Comparison of ENCODE assay signal across 9 cellular contexts in the genomic region with DNA sequence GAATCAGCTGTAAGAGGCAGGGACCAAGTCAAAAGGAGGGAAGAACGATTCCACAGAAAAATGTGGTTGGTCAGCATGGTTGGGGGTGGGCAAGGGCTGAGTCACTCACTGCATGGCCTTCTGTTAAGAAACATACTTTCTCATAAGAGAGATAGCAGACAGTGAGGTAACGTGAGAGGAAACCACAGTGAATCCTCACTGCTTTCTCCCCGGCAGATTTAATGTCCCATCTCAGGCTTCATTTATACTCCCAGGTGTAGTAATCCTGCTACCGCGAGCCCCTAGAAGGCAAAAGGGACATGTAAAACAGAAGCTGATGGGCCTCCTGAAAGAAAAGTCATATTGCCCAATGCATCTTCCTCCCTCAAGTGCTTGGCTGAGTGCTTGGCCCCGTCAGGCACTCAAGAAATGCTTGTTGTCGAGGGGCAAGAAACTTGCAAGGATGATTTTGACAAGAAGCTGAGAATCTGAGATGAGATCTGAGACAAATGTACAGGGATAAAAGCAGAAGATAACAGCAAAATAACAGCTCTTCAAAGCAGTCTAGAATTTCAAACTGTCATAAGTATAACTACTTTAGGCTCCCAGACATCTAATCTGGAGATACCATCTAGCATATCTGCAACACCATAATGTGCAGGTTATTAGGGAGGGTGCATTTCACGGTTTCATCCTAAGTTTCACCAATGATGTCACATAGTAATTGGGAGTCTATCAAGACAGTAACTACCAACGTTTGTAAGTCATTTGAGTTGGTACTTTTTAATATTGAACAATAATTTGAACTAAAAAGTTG. TPM values are rescaled to one million over a fixed set of nuclear protein-coding genes. Genes with fewer than 3 reads are reported as not detected.
DNase-seq lines count a peak whose midpoint lies in the region; ATAC-seq and TF ChIP-seq lines count a peak whose summit lies in the region.
"Had no signal": no experiment of that assay in that cellular context is flagged by ENCODE, and none has a peak within 500 bp of the region (broad histone marks: within the 10 kb centered on the region; RNA-seq: fewer than 3 reads in every experiment).

No MANE protein-coding gene starts in this region.

- H3K4me1 Mint-ChIP-seq in activated naive CD4-positive, alpha-beta T cell treated with anti-CD3 and anti-CD28 coated beads, Interleukin-2, amount 50 U/mL, for 24 hours, result peaks cover 50% of the 10 kb centered on the region
- H3K4me1 Mint-ChIP-seq in central memory CD8-positive, alpha-beta T cell, result peaks cover 15% of the 10 kb centered on the region
- H3K4me1 Mint-ChIP-seq in nephron, result peaks cover 8% of the 10 kb centered on the region

- no peak overlapping the region for H2AFZ ChIP-seq in OCI-LY7 (ENCODE audit: low read length)

- H3K4me2 ChIP-seq in OCI-LY7 (ENCODE audit: low read length), result peak overlapping the region; percentile 80

- no peaks in the 10 kb centered on the region for H3K9me2 ChIP-seq in OCI-LY7 (ENCODE audit: insufficient read depth, low read length)

- no peaks in the 10 kb centered on the region for H3K9me3 ChIP-seq in OCI-LY7 (ENCODE audit: low read length)
- H3K9me3 ChIP-seq: body of pancreas had no signal

- H3K4me3 Mint-ChIP-seq in activated naive CD4-positive, alpha-beta T cell treated with anti-CD3 and anti-CD28 coated beads, Interleukin-2, amount 50 U/mL, for 24 hours, result peak overlapping the region; percentile 66
- H3K4me3 Mint-ChIP-seq in central memory CD8-positive, alpha-beta T cell, result peak overlapping the region; percentile 55
- H3K4me3 Mint-ChIP-seq in nephron, result no peak overlapping the region

- H3K36me3 ChIP-seq in OCI-LY7 (ENCODE audit: insufficient read depth, low read length), result no peaks in the 10 kb centered on the region; the same call in 1 of the 2 replicates

- H3K36me3 Mint-ChIP-seq in activated naive CD4-positive, alpha-beta T cell treated with anti-CD3 and anti-CD28 coated beads, Interleukin-2, amount 50 U/mL, for 24 hours, result no peaks in the 10 kb centered on the region
- no peaks in the 10 kb centered on the region for H3K36me3 Mint-ChIP-seq in central memory CD8-positive, alpha-beta T cell (ENCODE audit: insufficient read depth)
- H3K36me3 Mint-ChIP-seq in nephron (ENCODE audit: low read depth), result no peaks in the 10 kb centered on the region

- TF ChIP-seq CTCF in OCI-LY7 (conservative IDR thresholded peaks at IDR 0.05; ENCODE audit: low read length) (no peak), nephron (IDR thresholded peaks at IDR 0.05; ENCODE audit: unreplicated experiment in 3 of 3) (no peak)

- no peak overlapping the region for H3K4me3 ChIP-seq in OCI-LY7 (ENCODE audit: low read depth, low read length, poor library complexity, severe bottlenecking)
- H3K4me3 ChIP-seq: body of pancreas had no signal

- CTCF ChIA-PET in OCI-LY7 (lab: Charles Lee; ENCODE audit: unreplicated experiment), result no interaction called here

- H4K20me1 ChIP-seq in OCI-LY7 (ENCODE audit: insufficient read depth, low read length), result no peaks in the 10 kb centered on the region

- peak; percentile 53 for ATAC-seq in central memory CD8-positive, alpha-beta T cell (replicated peaks; ENCODE audit: extremely low read depth, poor library complexity, severe bottlenecking)
- ATAC-seq: body of pancreas had no signal

- H3K27ac ChIP-seq in OCI-LY7 (ENCODE audit: low read depth, low read length, poor library complexity, severe bottlenecking), result peak overlapping the region; percentile 4
- H3K27ac ChIP-seq: body of pancreas had no signal

- POLR2A ChIA-PET in OCI-LY7 (lab: Charles Lee), result interaction anchor here (0.7 to 1.3 kb wide), 4 partner anchors 14 to 280 kb away, joined by 3 to 4 read pairs (median 3); no protein-coding TSS in a partner anchor

- peak overlapping the region; percentile 95 for H3K27ac Mint-ChIP-seq in activated naive CD4-positive, alpha-beta T cell treated with anti-CD3 and anti-CD28 coated beads, Interleukin-2, amount 50 U/mL, for 24 hours
- peak overlapping the region; percentile 89 for H3K27ac Mint-ChIP-seq in central memory CD8-positive, alpha-beta T cell (ENCODE audit: low read depth)
- H3K27ac Mint-ChIP-seq in nephron, result peak overlapping the region; percentile 26 to 82 (median 71)

- no peak for DNase-seq in activated naive CD4-positive, alpha-beta T cell treated with Interleukin-2 at 50 U/mL for 16 hours
- DNase-seq in OCI-LY7 (ENCODE audit: low spot score) (no peak), Ammon's horn (ENCODE audit: low spot score) (no peak), cerebellum (ENCODE audit: low spot score) (no peak), NCI-H2107 (lab: John Stamatoyannopoulos, UW) (no peak)
- DNase-seq in central memory CD8-positive, alpha-beta T cell (ENCODE audit: low spot score in 2 of 2), result no peak

- H3K79me2 ChIP-seq in OCI-LY7 (ENCODE audit: insufficient read depth, low read depth, low read length), result peaks cover 30% of the 10 kb centered on the region; the same call in 1 of the 2 replicates

- intact Hi-C loops in OCI-LY7 (cut with micrococcal nuclease; ENCODE audit: unreplicated experiment), result no loop called here

- H3K4me1 ChIP-seq in OCI-LY7 (ENCODE audit: insufficient read depth, low read length, poor library complexity, severe bottlenecking), result peaks cover 69% of the 10 kb centered on the region
- H3K4me1 ChIP-seq: body of pancreas had no signal

- no peaks in the 10 kb centered on the region for H3K9me3 Mint-ChIP-seq in activated naive CD4-positive, alpha-beta T cell treated with anti-CD3 and anti-CD28 coated beads, Interleukin-2, amount 50 U/mL, for 24 hours
- no peaks in the 10 kb centered on the region for H3K9me3 Mint-ChIP-seq in central memory CD8-positive, alpha-beta T cell
- peaks cover 4% of the 10 kb centered on the region for H3K9me3 Mint-ChIP-seq in nephron

- H3K27me3 Mint-ChIP-seq in activated naive CD4-positive, alpha-beta T cell treated with anti-CD3 and anti-CD28 coated beads, Interleukin-2, amount 50 U/mL, for 24 hours, result no peaks in the 10 kb centered on the region
- no peaks in the 10 kb centered on the region for H3K27me3 Mint-ChIP-seq in central memory CD8-positive, alpha-beta T cell
- H3K27me3 Mint-ChIP-seq in nephron (ENCODE audit: low read depth), result no peaks in the 10 kb centered on the region

- BruUV-seq in OCI-LY7 (replicated peaks; lab: Mats Ljungman, UMichigan), result no TSS peak

RNA-seq across cellular contexts. Expression of gene SH3KBP1, which starts 40.2 kb away (rescaled TPM):
- total RNA-seq in OCI-LY7 (2014; rRNA removed; shearing (Covaris generic)), result 26.1 and 54.6 TPM in 2 replicates
- 82.4 and 90.3 TPM in 2 replicates for total RNA-seq in OCI-LY7 (2022)
- total RNA-seq in cerebellum, result 7.9 TPM

Comparison
In these comparisons a context has a peak if more than half of its experiments do, and no peak if none do; other contexts are left out.
1. H3K4me3 Mint-ChIP-seq: peak in activated naive CD4-positive, alpha-beta T cell treated with anti-CD3 and anti-CD28 coated beads, Interleukin-2, amount 50 U/mL, for 24 hours (single experiment) and central memory CD8-positive, alpha-beta T cell (single experiment); none in nephron (0 of 3).
2. Peak in every context shown above with its lines, with median percentiles within 50 percentile points of each other: H3K27ac Mint-ChIP-seq.